Comparison of ENCODE assay signal across 9 cellular contexts in the genomic region with DNA sequence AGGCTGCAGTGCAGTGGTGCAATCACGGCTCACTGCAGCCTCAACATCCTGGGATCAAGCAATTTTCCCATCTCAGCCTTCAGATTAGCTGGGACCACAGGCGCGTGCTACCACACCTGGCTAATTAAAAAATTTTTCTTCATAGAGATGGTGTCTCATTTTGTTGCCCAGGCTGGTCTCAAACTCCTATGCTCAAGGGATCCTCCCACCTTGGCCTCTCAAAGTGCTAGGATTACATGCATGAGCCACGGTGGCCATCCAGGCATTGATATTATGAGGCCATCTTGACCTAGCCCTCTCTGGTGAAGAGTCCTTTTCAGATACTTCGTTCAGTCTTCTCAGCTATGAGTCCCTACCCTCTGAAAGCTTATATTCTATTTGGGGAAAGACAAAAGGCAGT. TPM values are rescaled to one million over a fixed set of nuclear protein-coding genes. Genes with fewer than 3 reads are reported as not detected.
DNase-seq lines count a peak whose midpoint lies in the region; ATAC-seq and TF ChIP-seq lines count a peak whose summit lies in the region.
"Had no signal": no experiment of that assay in that cellular context is flagged by ENCODE, and none has a peak within 500 bp of the region (broad histone marks: within the 10 kb centered on the region; RNA-seq: fewer than 3 reads in every experiment).

No MANE protein-coding gene starts in this region.

- no peaks in the 10 kb centered on the region for H3K36me3 ChIP-seq in esophagus squamous epithelium

- H3K36me3 Mint-ChIP-seq in T-cell: peaks cover 33% of the 10 kb centered on the region
- H3K36me3 Mint-ChIP-seq in stimulated activated effector memory CD8-positive, alpha-beta T cell treated with anti-CD3 and anti-CD28 coated beads, Interleukin-12 subunit alpha, Interleukin-12 subunit beta, amount 100 ng/mL, for 72 hours: peaks cover 67% of the 10 kb centered on the region

- H3K27ac ChIP-seq in esophagus squamous epithelium: peak overlapping the region; percentile 90 to 96 (median 92)
- H3K27ac ChIP-seq: 22Rv1 had no signal

- intact Hi-C loops in esophagus squamous epithelium (cut with DNase I): no loop called here

- H3K4me3 Mint-ChIP-seq in T-cell: peak overlapping the region; percentile 90 to 94 (median 92)
- H3K4me3 Mint-ChIP-seq in stimulated activated effector memory CD8-positive, alpha-beta T cell treated with anti-CD3 and anti-CD28 coated beads, Interleukin-12 subunit alpha, Interleukin-12 subunit beta, amount 100 ng/mL, for 72 hours: peak overlapping the region; percentile 88

- H3K9me3 ChIP-seq in esophagus squamous epithelium: no peaks in the 10 kb centered on the region

- no peaks in the 10 kb centered on the region for H3K9me3 Mint-ChIP-seq in T-cell
- no peaks in the 10 kb centered on the region for H3K9me3 Mint-ChIP-seq in stimulated activated effector memory CD8-positive, alpha-beta T cell treated with anti-CD3 and anti-CD28 coated beads, Interleukin-12 subunit alpha, Interleukin-12 subunit beta, amount 100 ng/mL, for 72 hours

- H3K27me3 ChIP-seq in esophagus squamous epithelium: no peaks in the 10 kb centered on the region

- TF ChIP-seq POLR2A in esophagus squamous epithelium (IDR thresholded peaks at IDR 0.05): no peak

- peak overlapping the region; percentile 38 to 68 (median 64) for H3K4me3 ChIP-seq in esophagus squamous epithelium

- WGBS in esophagus squamous epithelium, 2 donors: 57 to 62% methylated on average over 5 of the region's 5 CpGs

- H3K27me3 Mint-ChIP-seq in T-cell: no peaks in the 10 kb centered on the region

- peak overlapping the region; percentile 99 for H3K27ac Mint-ChIP-seq in T-cell
- H3K27ac Mint-ChIP-seq in stimulated activated effector memory CD8-positive, alpha-beta T cell treated with anti-CD3 and anti-CD28 coated beads, Interleukin-12 subunit alpha, Interleukin-12 subunit beta, amount 100 ng/mL, for 72 hours: peak overlapping the region; percentile 97

- ATAC-seq in T-cell (replicated peaks in 1 of 4) (no peak), HG02623 (IDR thresholded peaks at IDR 0.05; ENCODE audit: unreplicated experiment) (no peak), HG03139 (IDR thresholded peaks at IDR 0.05; ENCODE audit: unreplicated experiment) (no peak)
- no peak for ATAC-seq in stimulated activated effector memory CD8-positive, alpha-beta T cell treated with anti-CD3 and anti-CD28 coated beads, Interleukin-12 subunit alpha, Interleukin-12 subunit beta, amount 100 ng/mL, for 72 hours

- no peak for TF ChIP-seq CTCF in esophagus squamous epithelium (IDR thresholded peaks at IDR 0.05)

- DNase-seq in DMS53 (lab: John Stamatoyannopoulos, UW): peak; percentile 20
- no peak for DNase-seq in DMS53 treated with DMSO at 0.1 percent for 48 hours (lab: John Stamatoyannopoulos, UW; ENCODE audit: unreplicated experiment)
- DNase-seq in T-cell: no peak
- no peak for DNase-seq in esophagus squamous epithelium (lab: John Stamatoyannopoulos, UW)
- DNase-seq in stimulated activated effector memory CD8-positive, alpha-beta T cell treated with anti-CD3 and anti-CD28 coated beads, Interleukin-12 subunit alpha, Interleukin-12 subunit beta, amount 100 ng/mL, for 72 hours (ENCODE audit: low spot score in 2 of 2): peak in 1 of 2 donors; percentile 52
- DNase-seq in NCI-H2196 treated with DMSO at 0.1 percent for 48 hours (lab: John Stamatoyannopoulos, UW; ENCODE audit: unreplicated experiment): no peak

- POLR2A ChIA-PET in T-cell (lab: Charles Lee): interaction anchor here in 1 of 2 donors (0.7 to 5.1 kb wide), 4 partner anchors 26 to 522 kb away, joined by 3 to 32 read pairs (median 3); partner anchors contain the start of genes ALS2 and CLK1

- CTCF ChIA-PET in T-cell (lab: Charles Lee): interaction anchor here (0.7 to 7.2 kb wide), 4 partner anchors 17 to 1141 kb away, joined by 3 to 89 read pairs (median 5); no protein-coding TSS in a partner anchor

- H3K4me1 Mint-ChIP-seq in T-cell: peaks cover 73 to 88% (median 76%) of the 10 kb centered on the region in 3 donors
- H3K4me1 Mint-ChIP-seq in stimulated activated effector memory CD8-positive, alpha-beta T cell treated with anti-CD3 and anti-CD28 coated beads, Interleukin-12 subunit alpha, Interleukin-12 subunit beta, amount 100 ng/mL, for 72 hours: peaks cover 61% of the 10 kb centered on the region

- H3K4me1 ChIP-seq in esophagus squamous epithelium: peaks cover 28 to 92% (median 32%) of the 10 kb centered on the region in 3 donors

RNA-seq across cellular contexts. Expression of gene CASP8, which starts 1.1 kb away (rescaled TPM):
- total RNA-seq in T-cell (100 to 1,000 TPM; 116 to 306 (median 255) TPM), esophagus squamous epithelium (10 to 100 TPM; 13.8 to 28.2 (median 22.8) TPM)

Comparison
In these comparisons a context has a peak if more than half of its experiments do, and no peak if none do; other contexts are left out.
1. RNA of gene CASP8, which starts 1.1 kb away (total RNA-seq): 116 to 306 TPM in T-cell; 13.8 to 28.2 TPM in esophagus squamous epithelium; every median in the first group is over 4 times any median in the second.